ENCODE assay signal across 10 cellular contexts in the genomic region with DNA sequence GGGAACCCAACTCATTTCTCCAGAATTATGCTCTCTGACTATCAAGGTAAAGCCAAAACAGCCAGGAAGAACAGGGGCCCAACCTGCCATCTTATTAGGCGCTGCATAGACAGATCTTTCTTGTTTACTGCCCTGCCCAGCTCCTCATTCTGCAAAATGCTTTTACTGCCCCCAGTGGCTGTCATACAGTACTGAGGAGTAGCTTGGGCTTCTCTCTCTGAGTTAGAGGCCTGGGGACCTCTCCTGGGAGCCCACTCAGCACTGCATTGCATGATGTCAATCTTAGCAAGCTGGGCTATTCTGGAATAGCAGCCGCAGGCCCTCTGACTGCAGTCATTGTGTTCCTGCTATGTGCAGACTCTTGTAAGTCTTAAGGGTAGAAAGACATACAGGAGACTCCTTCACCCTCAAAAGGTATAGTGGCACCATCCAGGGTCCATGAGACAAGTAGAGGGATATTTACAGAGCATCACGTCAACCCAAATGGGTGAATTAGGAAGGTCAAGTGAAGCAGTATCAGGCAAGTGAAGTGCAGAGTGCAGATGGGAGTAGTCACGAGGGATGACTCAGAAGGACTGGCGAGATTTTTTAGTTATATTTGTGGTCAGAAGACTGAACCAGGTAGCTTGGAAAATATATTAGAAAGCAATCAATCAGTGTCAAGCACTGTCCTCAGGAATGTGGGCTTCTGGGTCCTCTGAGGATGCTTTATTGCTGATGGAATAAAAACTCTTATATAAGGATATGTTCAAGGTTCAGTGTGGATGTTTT.
DNase-seq lines count a peak whose midpoint lies in the region; ATAC-seq and TF ChIP-seq lines count a peak whose summit lies in the region.
"Had no signal": no experiment of that assay in that cellular context is flagged by ENCODE, and none has a peak within 500 bp of the region (broad histone marks: within the 10 kb centered on the region; RNA-seq: fewer than 3 reads in every experiment).

No MANE protein-coding gene starts in this region.

- DNase-seq in AG09319 (ENCODE audit: extremely low read depth, low read depth) (no peak), GM20000 (ENCODE audit: low spot score) (no peak), NB4 (ENCODE audit: low read depth) (peak; percentile 12), fibroblast of pulmonary artery (ENCODE audit: low read depth) (no peak), SW 1271 (lab: John Stamatoyannopoulos, UW) (no peak), KG1 (lab: John Stamatoyannopoulos, UW) (no peak), DMS79 (lab: John Stamatoyannopoulos, UW) (no peak)
- DNase-seq: amygdala had no signal

- no peak for TF ChIP-seq POLR2A in NB4 (IDR thresholded peaks at IDR 0.05; ENCODE audit: extremely low read depth, insufficient read length)

- H3K4me3 ChIP-seq in NB4 (ENCODE audit: low read depth, low read length) (no peak overlapping the region), fibroblast of pulmonary artery (replicated peaks; ENCODE audit: low read depth, low read length) (no peak overlapping the region)
- H3K4me3 ChIP-seq: vagina had no signal

- no peak for ATAC-seq in HG02588 (IDR thresholded peaks at IDR 0.05; ENCODE audit: unreplicated experiment)

- TF ChIP-seq CTCF in AG09319 (IDR thresholded peaks at IDR 0.05; ENCODE audit: low read depth, low read length) = peak; percentile 19
- peak; percentile 14 for TF ChIP-seq CTCF in GM20000 (IDR thresholded peaks at IDR 0.05; ENCODE audit: extremely low read depth, missing control alignments)
- peak; percentile 25 for TF ChIP-seq CTCF in NB4 (IDR thresholded peaks at IDR 0.05; ENCODE audit: low read depth, low read length)
- peak; percentile 19 for TF ChIP-seq CTCF in fibroblast of pulmonary artery (IDR thresholded peaks at IDR 0.05; ENCODE audit: low read length, missing control alignments)
